Comparison of ENCODE assay signal across 8 cellular contexts in the genomic region with DNA sequence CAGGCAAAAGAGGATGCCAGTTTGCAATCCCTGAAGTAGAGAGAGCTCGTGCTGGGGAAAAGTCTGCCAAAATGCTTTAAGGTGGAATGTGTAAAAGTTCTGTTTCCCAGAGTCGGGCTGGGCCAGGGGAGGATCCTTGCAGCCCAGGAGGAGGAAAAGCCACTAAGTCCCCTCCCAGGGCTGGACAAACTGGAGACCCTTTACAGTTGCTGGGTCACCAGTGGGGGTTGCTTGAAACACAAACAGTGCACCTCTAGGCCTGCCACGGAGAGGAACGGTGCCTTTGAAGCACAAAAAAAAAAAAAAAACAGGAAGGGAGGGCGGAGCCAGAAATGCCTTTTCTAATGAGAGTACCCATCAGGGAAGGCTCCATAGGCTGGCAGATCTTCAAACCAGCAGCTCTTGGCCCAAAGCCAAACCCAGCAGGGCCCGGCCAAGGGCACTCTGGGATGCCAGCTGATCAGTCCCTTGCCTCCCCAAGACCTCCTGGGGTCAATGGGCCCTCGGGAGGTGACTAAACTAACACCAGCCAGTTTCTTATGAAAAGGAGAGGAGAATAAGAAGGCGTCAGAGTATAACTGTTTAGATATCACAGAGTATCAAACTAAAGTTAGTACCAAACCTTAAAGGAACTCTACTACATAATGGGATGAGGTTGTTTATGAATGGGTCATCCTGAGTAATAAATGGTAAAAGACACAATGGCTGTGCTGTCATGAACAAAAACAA. TPM values are rescaled to one million over a fixed set of nuclear protein-coding genes. Genes with fewer than 3 reads are reported as not detected.
A peak's percentile ranks its signal among the peaks of the same experiment; 100 is the strongest.
DNase-seq lines count a peak whose midpoint lies in the region; ATAC-seq and TF ChIP-seq lines count a peak whose summit lies in the region.

No MANE protein-coding gene starts in this region.

- DNase-seq in CD4-positive, CD25-positive, alpha-beta regulatory T cell, result peak; percentile 39 to 86 (median 70)
- DNase-seq in GM23248, result peak; percentile 58
- peak; percentile 78 for DNase-seq in NCI-H226
- DNase-seq in activated CD4-positive, CD25-positive, alpha-beta regulatory T cell treated with anti-CD3 and anti-CD28 coated beads, Interleukin-2, amount 50 U/mL, for 72 hours, result peak; percentile 60
- peak; percentile 64 for DNase-seq in epithelial cell of esophagus (ENCODE audit: low read depth)
- DNase-seq in midbrain (lab: John Stamatoyannopoulos, UW), result peak; percentile 66
- peak; percentile 80 for DNase-seq in testis
- DNase-seq in HuH-7 (ENCODE audit: low spot score), result no peak

- peak overlapping the region; percentile 92 for H3K4me2 ChIP-seq in GM23248 (ENCODE audit: unreplicated experiment)

- peaks cover 9% of the 10 kb centered on the region for H3K27me3 Mint-ChIP-seq in CD4-positive, CD25-positive, alpha-beta regulatory T cell

- H3K4me3 Mint-ChIP-seq in CD4-positive, CD25-positive, alpha-beta regulatory T cell, result peak overlapping the region; percentile 92 to 97 (median 94)

- intact Hi-C loops in testis (cut with DNase I; ENCODE audit: low total_unique reads), result no loop called here

- H3K36me3 Mint-ChIP-seq in CD4-positive, CD25-positive, alpha-beta regulatory T cell, result no peaks in the 10 kb centered on the region

- peak overlapping the region; percentile 97 for H3K4me3 ChIP-seq in CD4-positive, CD25-positive, alpha-beta regulatory T cell (ENCODE audit: low read depth, low read length)
- peak overlapping the region; percentile 69 for H3K4me3 ChIP-seq in GM23248
- H3K4me3 ChIP-seq in epithelial cell of esophagus (ENCODE audit: low read length), result no peak overlapping the region
- H3K4me3 ChIP-seq in testis, result no peak overlapping the region

- H3K4me1 ChIP-seq in CD4-positive, CD25-positive, alpha-beta regulatory T cell (ENCODE audit: control insufficient read depth, insufficient read depth, low read length, poor library complexity, severe bottlenecking), result peaks cover 48% of the 10 kb centered on the region
- H3K4me1 ChIP-seq in GM23248 (ENCODE audit: insufficient read depth) (peaks cover 33% of the 10 kb centered on the region), testis (peaks cover 29% of the 10 kb centered on the region)

- no peaks in the 10 kb centered on the region for H3K79me2 ChIP-seq in GM23248 (ENCODE audit: insufficient read depth)

- peak overlapping the region; percentile 83 for H3K27ac ChIP-seq in CD4-positive, CD25-positive, alpha-beta regulatory T cell (ENCODE audit: insufficient read depth, low read length, poor library complexity, severe bottlenecking)
- H3K27ac ChIP-seq in GM23248, result peak overlapping the region; percentile 79
- peak overlapping the region; percentile 63 to 76 for H3K27ac ChIP-seq in testis

- peak in 1 of 2 donors; percentile 54 for ATAC-seq in CD4-positive, CD25-positive, alpha-beta regulatory T cell (ENCODE audit: low read depth in 2 of 2)

- peak overlapping the region; percentile 73 for H2AFZ ChIP-seq in GM23248

- no peak for TF ChIP-seq POLR2A in testis (IDR thresholded peaks at IDR 0.05)

- H4K20me1 ChIP-seq in GM23248 (ENCODE audit: insufficient read depth), result no peaks in the 10 kb centered on the region

- H3F3A ChIP-seq in GM23248 (ENCODE audit: insufficient read depth), result peaks cover 22% of the 10 kb centered on the region

- H3K9me3 ChIP-seq in CD4-positive, CD25-positive, alpha-beta regulatory T cell (ENCODE audit: control insufficient read depth in 2 of 2, low read length in 2 of 2), result no peaks in the 10 kb centered on the region
- no peaks in the 10 kb centered on the region for H3K9me3 ChIP-seq in GM23248 (ENCODE audit: low read depth)
- no peaks in the 10 kb centered on the region for H3K9me3 ChIP-seq in testis

- peaks cover 27 to 61% (median 53%) of the 10 kb centered on the region in 4 donors for H3K4me1 Mint-ChIP-seq in CD4-positive, CD25-positive, alpha-beta regulatory T cell

- 9 to 11% methylated on average over 8 of the region's 8 CpGs for whole genome bisulfite sequencing in GM23248 (ENCODE audit: low coverage in 1 of 2, low lambda C conversion rate in 2 of 2, missing lambda C conversion rate in 2 of 2), 2 experiments
- WGBS in testis, 2 donors, result 36 to 42% methylated on average over 6 to 8 of the region's 8 CpGs

- in situ Hi-C loops in GM23248 (cut with MboI), result no loop called here

- H3K9me3 Mint-ChIP-seq in CD4-positive, CD25-positive, alpha-beta regulatory T cell, result no peaks in the 10 kb centered on the region

- H3K27ac Mint-ChIP-seq in CD4-positive, CD25-positive, alpha-beta regulatory T cell, result peak overlapping the region; percentile 93 to 100 (median 94)

- no peaks in the 10 kb centered on the region for H3K9me2 ChIP-seq in GM23248 (ENCODE audit: insufficient read depth)

- H3K36me3 ChIP-seq in CD4-positive, CD25-positive, alpha-beta regulatory T cell (ENCODE audit: control insufficient read depth, insufficient read depth, low read length), result no peaks in the 10 kb centered on the region
- H3K36me3 ChIP-seq in GM23248 (ENCODE audit: low read depth) (no peaks in the 10 kb centered on the region), testis (ENCODE audit: low read depth, missing control alignments) (no peaks in the 10 kb centered on the region)

- peak overlapping the region; percentile 73 for H3K9ac ChIP-seq in GM23248

- no peaks in the 10 kb centered on the region for H3K27me3 ChIP-seq in CD4-positive, CD25-positive, alpha-beta regulatory T cell (ENCODE audit: control insufficient read depth, insufficient read depth, low read length)
- H3K27me3 ChIP-seq in GM23248 (replicated peaks; ENCODE audit: insufficient read depth) (no peaks in the 10 kb centered on the region), testis (no peaks in the 10 kb centered on the region)

- TF ChIP-seq CTCF in epithelial cell of esophagus (IDR thresholded peaks at IDR 0.05; ENCODE audit: insufficient read depth, low read depth, low read length, missing control alignments) (no peak), testis (IDR thresholded peaks at IDR 0.05) (no peak)

RNA-seq across cellular contexts. Expression of gene HLA-A, which starts 23.7 kb away (rescaled TPM):
- total RNA-seq in CD4-positive, CD25-positive, alpha-beta regulatory T cell, result 2,388 TPM
- 1,000 to 10,000 TPM; 3,137 to 5,572 (median 4,009) TPM for polyA plus RNA-seq in CD4-positive, CD25-positive, alpha-beta regulatory T cell
- 546 and 634 TPM in 2 replicates for total RNA-seq in GM23248 (2014; rRNA removed; shearing (Covaris generic))
- polyA plus RNA-seq in GM23248 (2016; fragmentation: Nextera tagmentation; extraction: Ambion mirVana), result 508 and 529 TPM in 2 replicates
- 100 to 1,000 TPM; 282 to 504 TPM for total RNA-seq in testis
- 586 TPM for polyA plus RNA-seq in testis (ENCODE audit: insufficient read depth, low read depth, low replicate concordance)

Comparison
In these comparisons a context has a peak if more than half of its experiments do, and no peak if none do; other contexts are left out.
1. H3K4me3 ChIP-seq: peak in CD4-positive, CD25-positive, alpha-beta regulatory T cell (single experiment) and GM23248 (single experiment); none in epithelial cell of esophagus (single experiment) and testis (0 of 2).
2. Peak in every context shown above with its lines, with median percentiles within 50 percentile points of each other: H3K27ac ChIP-seq.